8 cellular contexts compared by ENCODE assay signal in genomic region chr6:168370310-168370991, GRCh38. TPM values are rescaled to one million over a fixed set of nuclear protein-coding genes. Genes with fewer than 3 reads are reported as not detected.
A peak's percentile ranks its signal among the peaks of the same experiment; 100 is the strongest.
DNase-seq lines count a peak whose midpoint lies in the region; ATAC-seq, FAIRE-seq and TF ChIP-seq lines count a peak whose summit lies in the region.

No MANE protein-coding gene starts in this region.

- POLR2A ChIA-PET in A549 (lab: Yijun Ruan, JAX), result no interaction called here
- POLR2A ChIA-PET in activated CD8-positive, alpha-beta T cell treated with anti-CD3 and anti-CD28 coated beads, Interleukin-2, amount 10 ng/mL, durations not matched to agents 7 days and 5 days (lab: Charles Lee), result no interaction called here

- H3K27ac Mint-ChIP-seq in activated CD8-positive, alpha-beta T cell treated with anti-CD3 and anti-CD28 coated beads, Interleukin-2, amount 10 ng/mL, durations not matched to agents 7 days and 5 days, result no peak overlapping the region
- no peak overlapping the region for H3K27ac Mint-ChIP-seq in endodermal cell
- H3K27ac Mint-ChIP-seq in natural killer cell treated with Interleukin-12 subunit alpha and Interleukin-12 subunit beta and Interleukin-15 and Interleukin-18, amount 100 ng/mL, for 72 hours, result no peak overlapping the region

- H3K36me3 ChIP-seq in endodermal cell (ENCODE audit: control insufficient read depth, insufficient read depth, low read length), result no peaks in the 10 kb centered on the region

- H3K4me3 ChIP-seq in A549, result no peak overlapping the region
- H3K4me3 ChIP-seq in endodermal cell (ENCODE audit: low read length), result no peak overlapping the region

- no peak for TF ChIP-seq POLR2A in A549 (IDR thresholded peaks at IDR 0.05; ENCODE audit: low read length)

- WGBS in A549 (ENCODE audit: missing lambda C conversion rate), result 42% methylated on average over 31 of the region's 43 CpGs
- 69% methylated on average over 33 to 43 of the region's 43 CpGs for WGBS in endodermal cell (ENCODE audit: insufficient coverage in 1 of 2, insufficient read length in 1 of 2), 2 experiments

- no peak overlapping the region for H3K9ac ChIP-seq in endodermal cell (ENCODE audit: extremely low read depth, low read length, poor library complexity, severe bottlenecking)

- CTCF ChIA-PET in A549 (lab: Yijun Ruan, JAX), result interaction anchor here (0.7 to 3.1 kb wide), 26 partner anchors 9 to 651 kb away, joined by 3 to 34 read pairs (median 4); no protein-coding TSS in a partner anchor
- CTCF ChIA-PET in activated CD8-positive, alpha-beta T cell treated with anti-CD3 and anti-CD28 coated beads, Interleukin-2, amount 10 ng/mL, durations not matched to agents 7 days and 5 days (lab: Charles Lee), result interaction anchor here (1.1 to 1.5 kb wide), 4 partner anchors 137 to 519 kb away, joined by 3 to 11 read pairs (median 4); no protein-coding TSS in a partner anchor

- peaks cover 2% of the 10 kb centered on the region for H3K4me1 Mint-ChIP-seq in activated CD8-positive, alpha-beta T cell treated with anti-CD3 and anti-CD28 coated beads, Interleukin-2, amount 10 ng/mL, durations not matched to agents 7 days and 5 days (ENCODE audit: low read depth)
- peaks cover 8% of the 10 kb centered on the region for H3K4me1 Mint-ChIP-seq in endodermal cell
- peaks cover 5 to 10% of the 10 kb centered on the region in 2 donors for H3K4me1 Mint-ChIP-seq in natural killer cell treated with Interleukin-12 subunit alpha and Interleukin-12 subunit beta and Interleukin-15 and Interleukin-18, amount 100 ng/mL, for 72 hours (ENCODE audit: low read depth in 2 of 2)

- ATAC-seq in A549, result peak; percentile 82 to 99; a peak in 5 of 6 replicates
- peak; percentile 51 for ATAC-seq in GM18909 (IDR thresholded peaks at IDR 0.05; ENCODE audit: poor library complexity, unreplicated experiment)
- ATAC-seq in activated CD8-positive, alpha-beta T cell treated with anti-CD3 and anti-CD28 coated beads, Interleukin-2, amount 10 ng/mL, durations not matched to agents 7 days and 5 days, result peak; percentile 85
- peak; percentile 47 to 75 for ATAC-seq in natural killer cell treated with Interleukin-12 subunit alpha and Interleukin-12 subunit beta and Interleukin-15 and Interleukin-18, amount 100 ng/mL, for 72 hours
- peak; percentile 65 for ATAC-seq in stimulated activated naive CD8-positive, alpha-beta T cell treated with anti-CD3 and anti-CD28 coated beads, Interleukin-15, Interleukin-2, amounts not matched to agents 100 U/mL and 50 U/mL, for 24 hours

- H3K9me3 Mint-ChIP-seq in activated CD8-positive, alpha-beta T cell treated with anti-CD3 and anti-CD28 coated beads, Interleukin-2, amount 10 ng/mL, durations not matched to agents 7 days and 5 days (ENCODE audit: insufficient read depth), result no peaks in the 10 kb centered on the region
- H3K9me3 Mint-ChIP-seq in endodermal cell, result peaks cover 7% of the 10 kb centered on the region
- no peaks in the 10 kb centered on the region for H3K9me3 Mint-ChIP-seq in natural killer cell treated with Interleukin-12 subunit alpha and Interleukin-12 subunit beta and Interleukin-15 and Interleukin-18, amount 100 ng/mL, for 72 hours

- H3K4me2 ChIP-seq in A549, result peak overlapping the region; percentile 51

- no peaks in the 10 kb centered on the region for H3K36me3 Mint-ChIP-seq in activated CD8-positive, alpha-beta T cell treated with anti-CD3 and anti-CD28 coated beads, Interleukin-2, amount 10 ng/mL, durations not matched to agents 7 days and 5 days (ENCODE audit: low read depth)
- H3K36me3 Mint-ChIP-seq in endodermal cell (ENCODE audit: low read depth), result no peaks in the 10 kb centered on the region
- H3K36me3 Mint-ChIP-seq in natural killer cell treated with Interleukin-12 subunit alpha and Interleukin-12 subunit beta and Interleukin-15 and Interleukin-18, amount 100 ng/mL, for 72 hours, result no peaks in the 10 kb centered on the region

- H3K27ac ChIP-seq in A549 (no peak overlapping the region), endodermal cell (ENCODE audit: low read depth, low read length) (no peak overlapping the region)

- no peak for TF ChIP-seq EP300 in A549 (IDR thresholded peaks at IDR 0.05)

- peak; percentile 85 to 87 for TF ChIP-seq RAD21 in A549 (conservative IDR thresholded peaks at IDR 0.05 in 1 of 2, IDR thresholded peaks at IDR 0.05 in 1 of 2)

- H3K9me3 ChIP-seq in A549 (no peaks in the 10 kb centered on the region), endodermal cell (ENCODE audit: control insufficient read depth, low read length) (peaks cover 11% of the 10 kb centered on the region)

- no peaks in the 10 kb centered on the region for H3K4me1 ChIP-seq in A549
- H3K4me1 ChIP-seq in endodermal cell (ENCODE audit: control insufficient read depth, insufficient read depth, low read length), result no peaks in the 10 kb centered on the region

- no peaks in the 10 kb centered on the region for H3K27me3 ChIP-seq in endodermal cell (ENCODE audit: control insufficient read depth, insufficient read depth, low read length, poor library complexity, severe bottlenecking)

- FAIRE-seq in A549 (lab: Jason Lieb, UNC), result no peak

- TF ChIP-seq CTCF in A549 (IDR thresholded peaks at IDR 0.05) (peak; percentile 71), endodermal cell (conservative IDR thresholded peaks at IDR 0.05) (peak; percentile 97)

- DNase-seq in A549 (ENCODE audit: low read depth in 1 of 2, low spot score in 1 of 2) (peak; percentile 50 to 72), NCI-H226 (peak; percentile 42), endodermal cell (peak; percentile 94), amniotic stem cell (lab: John Stamatoyannopoulos, UW) (no peak)
- DNase-seq in activated CD8-positive, alpha-beta T cell treated with anti-CD3 and anti-CD28 coated beads, Interleukin-2, amount 10 ng/mL, durations not matched to agents 7 days and 5 days, result peak; percentile 69
- peak; percentile 74 for DNase-seq in natural killer cell treated with Interleukin-12 subunit alpha and Interleukin-12 subunit beta and Interleukin-15 and Interleukin-18, amount 100 ng/mL, for 72 hours (ENCODE audit: low spot score)
- DNase-seq in stimulated activated naive CD8-positive, alpha-beta T cell treated with anti-CD3 and anti-CD28 coated beads, Interleukin-15, Interleukin-2, amounts not matched to agents 100 U/mL and 50 U/mL, for 24 hours, result peak; percentile 83

- no peak overlapping the region for H3K4me3 Mint-ChIP-seq in activated CD8-positive, alpha-beta T cell treated with anti-CD3 and anti-CD28 coated beads, Interleukin-2, amount 10 ng/mL, durations not matched to agents 7 days and 5 days
- no peak overlapping the region for H3K4me3 Mint-ChIP-seq in endodermal cell
- no peak overlapping the region for H3K4me3 Mint-ChIP-seq in natural killer cell treated with Interleukin-12 subunit alpha and Interleukin-12 subunit beta and Interleukin-15 and Interleukin-18, amount 100 ng/mL, for 72 hours

- no peaks in the 10 kb centered on the region for H3K27me3 Mint-ChIP-seq in activated CD8-positive, alpha-beta T cell treated with anti-CD3 and anti-CD28 coated beads, Interleukin-2, amount 10 ng/mL, durations not matched to agents 7 days and 5 days (ENCODE audit: low read depth)
- peaks cover 14% of the 10 kb centered on the region for H3K27me3 Mint-ChIP-seq in endodermal cell (ENCODE audit: insufficient read depth)
- H3K27me3 Mint-ChIP-seq in natural killer cell treated with Interleukin-12 subunit alpha and Interleukin-12 subunit beta and Interleukin-15 and Interleukin-18, amount 100 ng/mL, for 72 hours, result peaks cover 0 to 8% of the 10 kb centered on the region in 2 donors

TF ChIP-seq in A549, 52 proteins besides CTCF, POLR2A, EP300 and RAD21:
- TF ChIP-seq E2F6 (IDR thresholded peaks at IDR 0.05; ENCODE audit: borderline replicate concordance, low read depth), result peak; percentile 69; the same call in 1 of the 2 replicates
- TF ChIP-seq USF2 (IDR thresholded peaks at IDR 0.05), result peak; percentile 36
- TF ChIP-seq MYC (IDR thresholded peaks at IDR 0.05; ENCODE audit: borderline replicate concordance, low read length), result no peak
- TF ChIP-seq MAX (IDR thresholded peaks at IDR 0.05), result peak; percentile 77
- no peak for TF ChIP-seq HDAC2 (IDR thresholded peaks at IDR 0.05)
- no peak for TF ChIP-seq NR3C1 (IDR thresholded peaks at IDR 0.05)
- TF ChIP-seq SMC3 (IDR thresholded peaks at IDR 0.05), result peak; percentile 86

RNA-seq across cellular contexts. Expression of gene DACT2, which starts 50.9 kb away (rescaled TPM):
- polyA plus RNA-seq in A549 (2011; rRNA removed), result 0.63 and 0.97 TPM in 2 replicates
- 0.46 and 0.87 TPM in 2 replicates for polyA plus RNA-seq in A549 (2012; cell fraction: cytosol; rRNA removed)
- polyA plus RNA-seq in A549 (2012; cell fraction: nucleus; rRNA removed), result 1.3 and 1.8 TPM in 2 replicates
- 0.85 to 1.5 TPM (median 1.5 TPM) in 3 replicates for polyA plus RNA-seq in A549 (2017; fragmentation: RNase III; extraction: RNeasy Plus Mini Kit Qiagen cat#74134 plus additional on column Dnase treatment)
- polyA minus RNA-seq in A549 (2011; rRNA and poly(A)+ RNA removed), result 0.78 and 1.3 TPM in 2 replicates
- total RNA-seq in activated CD8-positive, alpha-beta T cell treated with anti-CD3 and anti-CD28 coated beads, Interleukin-2, amount 10 ng/mL, durations not matched to agents 7 days and 5 days, result not detected
- total RNA-seq in endodermal cell, result 10 to 100 TPM; 16.6 to 39.9 TPM
- 10.8 TPM for polyA plus RNA-seq in endodermal cell (2013, experiment 1 of 2)
- 13.1 TPM for polyA plus RNA-seq in endodermal cell (2013, experiment 2 of 2)
- total RNA-seq in natural killer cell treated with Interleukin-12 subunit alpha and Interleukin-12 subunit beta and Interleukin-15 and Interleukin-18, amount 100 ng/mL, for 72 hours, result not detected

Comparison
In these comparisons a context has a peak if more than half of its experiments do, and no peak if none do; other contexts are left out.
1. RNA of gene DACT2, which starts 50.9 kb away (total RNA-seq): 16.6 to 39.9 TPM in endodermal cell; not detected in activated CD8-positive, alpha-beta T cell treated with anti-CD3 and anti-CD28 coated beads, Interleukin-2, amount 10 ng/mL, durations not matched to agents 7 days and 5 days and not detected in natural killer cell treated with Interleukin-12 subunit alpha and Interleukin-12 subunit beta and Interleukin-15 and Interleukin-18, amount 100 ng/mL, for 72 hours; every median in the first group is over 10 times any median in the second.
2. Peak in every context shown above with its lines, with median percentiles within 50 percentile points of each other: ATAC-seq.